Comparison of ENCODE assay signal across 11 cellular contexts in genomic region chr16:55832788-55833583, GRCh38. TPM values are rescaled to one million over a fixed set of nuclear protein-coding genes. Genes with fewer than 3 reads are reported as not detected.
DNase-seq lines count a peak whose midpoint lies in the region; ATAC-seq, FAIRE-seq and TF ChIP-seq lines count a peak whose summit lies in the region.
"Had no signal": no experiment of that assay in that cellular context is flagged by ENCODE, and none has a peak within 500 bp of the region (broad histone marks: within the 10 kb centered on the region; RNA-seq: fewer than 3 reads in every experiment).

Gene CES1, minus strand, starts transcription at chr16:55833096. Its CDS starts 41 bp downstream, at chr16:55833055.

- no peak for TF ChIP-seq EP300 in A549 (IDR thresholded peaks at IDR 0.05)

- DNase-seq in A549 (ENCODE audit: low read depth in 1 of 2, low spot score in 1 of 2): peak in 1 of 2 experiments; percentile 34
- peak; percentile 93 for DNase-seq in SKM-1 (lab: John Stamatoyannopoulos, UW; ENCODE audit: unreplicated experiment)
- peak; percentile 92 for DNase-seq in left ventricle myocardium superior
- DNase-seq in omental fat pad (ENCODE audit: low spot score): no peak
- DNase-seq in stimulated activated CD4-positive, alpha-beta T cell treated with anti-CD3 and anti-CD28 coated beads, Interleukin-4, amount 100 ng/mL, for 1 hour: no peak
- DNase-seq in AML-193 (lab: John Stamatoyannopoulos, UW): no peak
- no peak for DNase-seq in activated T-cell treated with anti-CD3 and anti-CD28 coated beads for 4 hours
- DNase-seq: NCI-H1048, occipital lobe had no signal

- H3K4me2 ChIP-seq in A549: peak within 1 kb of the TSS; percentile 53; the same call in 2 of the 3 replicates

- TF ChIP-seq CTCF in A549 (IDR thresholded peaks at IDR 0.05) (no peak), omental fat pad (IDR thresholded peaks at IDR 0.05) (no peak)

- peaks cover 14% of the 10 kb centered on the region for H3K4me1 ChIP-seq in A549

- peak within 1 kb of the TSS; percentile 34 to 38; a peak in 2 of 6 replicates for H3K27ac ChIP-seq in A549

- no peaks in the 10 kb centered on the region for H3K9me3 ChIP-seq in A549

- WGBS in A549 (ENCODE audit: missing lambda C conversion rate): 70% methylated on average over 27 of the region's 27 CpGs

- CTCF ChIA-PET in A549 (lab: Yijun Ruan, JAX): interaction anchor here (1.5 to 2.7 kb wide), 2 partner anchors 9 to 121 kb away, joined by 5 to 10 read pairs; no protein-coding TSS in a partner anchor

- TF ChIP-seq POLR2A in A549 (IDR thresholded peaks at IDR 0.05; ENCODE audit: low read length): no peak

- ATAC-seq in A549 (peak; percentile 25 to 73; a peak in 4 of 6 replicates), left ventricle myocardium superior (peak; percentile 90), omental fat pad (ENCODE audit: low FRiP score) (no peak), HG03097 (IDR thresholded peaks at IDR 0.05; ENCODE audit: low FRiP score, unreplicated experiment) (no peak)

- no peak for TF ChIP-seq RAD21 in A549 (conservative IDR thresholded peaks at IDR 0.05 in 1 of 2, IDR thresholded peaks at IDR 0.05 in 1 of 2)

- POLR2A ChIA-PET in A549 (lab: Yijun Ruan, JAX): no interaction called here

- no peak for FAIRE-seq in A549 (lab: Jason Lieb, UNC)

- peak within 1 kb of the TSS; percentile 36 for H3K4me3 ChIP-seq in A549

- intact Hi-C loops in left ventricle myocardium superior (cut with micrococcal nuclease): no loop called here

TF ChIP-seq in A549, 52 proteins besides CTCF, POLR2A, EP300 and RAD21:
- TF ChIP-seq PHF8 (IDR thresholded peaks at IDR 0.05; ENCODE audit: borderline replicate concordance, low read depth): no peak
- TF ChIP-seq HEYL (CRISPR knock-in tag; IDR thresholded peaks at IDR 0.05): no peak
- TF ChIP-seq FOSB (CRISPR knock-in tag; IDR thresholded peaks at IDR 0.05): no peak
- no peak for TF ChIP-seq EHMT2 (IDR thresholded peaks at IDR 0.05; ENCODE audit: low read depth)

RNA-seq across cellular contexts. Expression of gene CES1, which starts in this region (rescaled TPM):
- polyA plus RNA-seq in A549 (2011; rRNA removed): 84.1 and 94.9 TPM in 2 replicates
- polyA plus RNA-seq in A549 (2012; cell fraction: cytosol; rRNA removed): 34.1 and 39.9 TPM in 2 replicates
- 36.5 and 37.8 TPM in 2 replicates for polyA plus RNA-seq in A549 (2012; cell fraction: nucleus; rRNA removed)
- polyA plus RNA-seq in A549 (2017; fragmentation: RNase III; extraction: RNeasy Plus Mini Kit Qiagen cat#74134 plus additional on column Dnase treatment): 17.9 to 18.5 TPM (median 18.1 TPM) in 3 replicates
- polyA minus RNA-seq in A549 (2011; rRNA and poly(A)+ RNA removed): 37.0 and 40.2 TPM in 2 replicates
- 30.3 TPM for total RNA-seq in left ventricle myocardium superior
- 100 to 1,000 TPM in 2 of 4 donors, 10 to 100 TPM in 1, 1 to 10 TPM in 1; 4.9 to 166 (median 107) TPM for total RNA-seq in omental fat pad
- total RNA-seq: chondrocyte had no signal

Comparison
In these comparisons a context has a peak if more than half of its experiments do, and no peak if none do; other contexts are left out.
1. ATAC-seq: peak in A549 (2 of 2) and left ventricle myocardium superior (single experiment); none in omental fat pad (single experiment) and HG03097 (single experiment).
2. DNase-seq: peak in SKM-1 (single experiment) and left ventricle myocardium superior (single experiment); none in omental fat pad (single experiment), stimulated activated CD4-positive, alpha-beta T cell treated with anti-CD3 and anti-CD28 coated beads, Interleukin-4, amount 100 ng/mL, for 1 hour (single experiment), AML-193 (0 of 2) and activated T-cell treated with anti-CD3 and anti-CD28 coated beads for 4 hours (single experiment).